ENCODE assay signal across 27 cellular contexts in genomic region chr13:36619535-36619934, GRCh38. TPM values are rescaled to one million over a fixed set of nuclear protein-coding genes. Genes with fewer than 3 reads are reported as not detected.
"Had no signal": no experiment of that assay in that cellular context is flagged by ENCODE, and none has a peak within 500 bp of the region (broad histone marks: within the 10 kb centered on the region; RNA-seq: fewer than 3 reads in every experiment).

No MANE protein-coding gene starts in this region.

- H3K27me3 ChIP-seq: esophagus squamous epithelium, gastrocnemius medialis, heart right ventricle, left lung had no signal

- H3K27ac ChIP-seq: coronary artery, dorsolateral prefrontal cortex, esophagus squamous epithelium, gastrocnemius medialis, heart right ventricle, left lung, lower lobe of right lung had no signal

- H3K9me3 ChIP-seq: esophagus squamous epithelium, gastrocnemius medialis, heart right ventricle, lower lobe of right lung, mucosa of descending colon had no signal

- H3K36me3 ChIP-seq: esophagus squamous epithelium, gastrocnemius medialis, heart right ventricle, left lung, lower lobe of right lung had no signal

- H3K4me3 ChIP-seq: coronary artery, dorsolateral prefrontal cortex, esophagus squamous epithelium, gastrocnemius medialis, heart right ventricle, left lung, lower lobe of right lung, mucosa of descending colon had no signal

- ATAC-seq: gastrocnemius medialis; heart right ventricle; left cardiac atrium; left lung; left ventricle myocardium superior; lower lobe of right lung; mucosa of descending colon; naive thymus-derived CD8-positive, alpha-beta T cell had no signal

- H3K4me1 ChIP-seq: esophagus squamous epithelium, gastrocnemius medialis, heart right ventricle, left lung, lower lobe of right lung had no signal

- DNase-seq: dermis blood vessel endothelial cell; dorsolateral prefrontal cortex; effector CD4-positive, alpha-beta T cell; effector memory CD4-positive, alpha-beta T cell; esophagus squamous epithelium; foreskin fibroblast; foreskin melanocyte; gastrocnemius medialis; glutamatergic neuron; head of caudate nucleus; heart right ventricle; hippocampal formation; left cardiac atrium; left lung; left ventricle myocardium superior; lower lobe of right lung; mesenchymal stem cell; mucosa of descending colon; naive B cell; naive thymus-derived CD8-positive, alpha-beta T cell had no signal

RNA-seq across cellular contexts. Expression of gene SERTM1, which starts 54.3 kb away (rescaled TPM):
- total RNA-seq: endothelial cell of umbilical vein; epithelial cell of proximal tubule; esophagus squamous epithelium; gastrocnemius medialis; kidney epithelial cell; lower leg skin; mesenteric fat pad; myocyte; naive thymus-derived CD8-positive, alpha-beta T cell had no signal
